8 cellular contexts compared by ENCODE assay signal in the genomic region with DNA sequence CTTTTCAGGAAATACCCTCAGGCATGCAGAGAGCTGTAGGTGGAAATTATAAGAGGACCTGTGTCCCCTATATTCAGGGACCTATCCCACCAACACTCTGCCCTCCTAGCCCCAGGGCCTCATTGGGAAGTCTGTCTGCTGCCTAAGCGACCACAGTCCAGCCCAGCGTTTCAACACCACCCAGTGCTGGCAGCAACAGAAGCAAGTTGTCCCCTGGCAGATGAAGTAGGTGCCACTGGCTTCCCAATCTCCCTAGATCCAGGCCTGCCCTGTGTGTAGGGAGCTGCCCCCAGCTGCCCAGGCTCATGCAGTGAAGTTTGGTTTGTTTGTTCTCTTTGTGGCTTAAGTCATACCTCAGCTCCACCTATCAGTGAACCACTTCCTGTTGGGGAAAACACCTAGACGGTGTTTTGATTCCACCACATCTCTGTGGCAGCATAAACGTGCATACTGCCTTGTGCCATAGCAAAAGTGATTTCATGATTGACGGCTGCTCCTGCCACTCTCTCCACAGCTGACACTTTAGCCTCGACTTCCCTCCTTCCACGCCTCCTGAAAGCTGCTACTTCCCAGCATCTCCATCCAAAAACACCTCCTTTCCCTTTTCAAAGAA. TPM values are rescaled to one million over a fixed set of nuclear protein-coding genes. Genes with fewer than 3 reads are reported as not detected.
DNase-seq lines count a peak whose midpoint lies in the region; ATAC-seq and TF ChIP-seq lines count a peak whose summit lies in the region.

No MANE protein-coding gene starts in this region.

- TF ChIP-seq CTCF in suprapubic skin (IDR thresholded peaks at IDR 0.05) (no peak), ascending aorta (IDR thresholded peaks at IDR 0.05) (no peak)

- H3K27me3 ChIP-seq in mesendoderm (ENCODE audit: insufficient read depth, low read length, poor library complexity) (no peaks in the 10 kb centered on the region), suprapubic skin (no peaks in the 10 kb centered on the region), ascending aorta (no peaks in the 10 kb centered on the region)

- peak overlapping the region; percentile 61 for H3K9ac ChIP-seq in mesendoderm (ENCODE audit: low read length)

- no peaks in the 10 kb centered on the region for H3K79me1 ChIP-seq in mesendoderm (ENCODE audit: low read length)

- ATAC-seq in GM18868 (IDR thresholded peaks at IDR 0.05; ENCODE audit: unreplicated experiment), result peak; percentile 100
- ATAC-seq in HG02870 (IDR thresholded peaks at IDR 0.05; ENCODE audit: unreplicated experiment), result peak; percentile 100

- peak overlapping the region; percentile 98 for H2AK5ac ChIP-seq in mesendoderm (ENCODE audit: low read length)

- H3K36me3 ChIP-seq in mesendoderm (ENCODE audit: control insufficient read depth, insufficient read depth, low read length) (no peaks in the 10 kb centered on the region), suprapubic skin (no peaks in the 10 kb centered on the region), ascending aorta (no peaks in the 10 kb centered on the region)

- H3K27ac ChIP-seq in mesendoderm (ENCODE audit: low read depth, low read length) (peak overlapping the region; percentile 56), suprapubic skin (no peak overlapping the region), ascending aorta (no peak overlapping the region)

- no peak overlapping the region for H3K4me3 ChIP-seq in mesendoderm (ENCODE audit: low read length)
- H3K4me3 ChIP-seq in suprapubic skin, result no peak overlapping the region
- no peak overlapping the region for H3K4me3 ChIP-seq in ascending aorta

- H3K23ac ChIP-seq in mesendoderm (ENCODE audit: low read length), result peak overlapping the region; percentile 85

- no peak overlapping the region for H4K8ac ChIP-seq in mesendoderm (ENCODE audit: low read depth, low read length)

- H3K4me2 ChIP-seq in mesendoderm (ENCODE audit: low read length), result no peak overlapping the region

- H3K9me3 ChIP-seq in suprapubic skin, result no peaks in the 10 kb centered on the region
- H3K9me3 ChIP-seq in ascending aorta, result no peaks in the 10 kb centered on the region

- H2BK120ac ChIP-seq in mesendoderm (ENCODE audit: low read depth, low read length), result no peak overlapping the region

- peak overlapping the region; percentile 91 for H3K56ac ChIP-seq in mesendoderm (ENCODE audit: low read length)

- no peak overlapping the region for H2BK15ac ChIP-seq in mesendoderm (replicated peaks; ENCODE audit: low read depth)

- H3K4me1 ChIP-seq in mesendoderm (ENCODE audit: control insufficient read depth, low read depth, low read length), result peaks cover 21% of the 10 kb centered on the region
- H3K4me1 ChIP-seq in suprapubic skin, result peaks cover 10% of the 10 kb centered on the region
- H3K4me1 ChIP-seq in ascending aorta, result no peaks in the 10 kb centered on the region

- intact Hi-C loops in ascending aorta (cut with DNase I), result no loop called here

- WGBS in mesendoderm (ENCODE audit: extremely low coverage, insufficient coverage, low lambda C conversion rate), result no CpG with 5 or more reads among the region's 7 CpGs
- 50% methylated on average over 7 of the region's 7 CpGs for WGBS in suprapubic skin

- no peak for TF ChIP-seq EP300 in suprapubic skin (IDR thresholded peaks at IDR 0.05)

- peak overlapping the region; percentile 29 for H3K18ac ChIP-seq in mesendoderm (ENCODE audit: low read length)

- H3K4ac ChIP-seq in mesendoderm (ENCODE audit: low read depth, low read length), result no peak overlapping the region

- no peaks in the 10 kb centered on the region for H3K79me2 ChIP-seq in mesendoderm (ENCODE audit: control insufficient read depth, insufficient read depth, low read length)

- TF ChIP-seq POLR2A in suprapubic skin (IDR thresholded peaks at IDR 0.05), result no peak

- H4K5ac ChIP-seq in mesendoderm (ENCODE audit: low read length), result peak overlapping the region; percentile 30

- DNase-seq in NCI-H510A treated with DMSO at 0.1 percent for 48 hours (lab: John Stamatoyannopoulos, UW) (peak; percentile 84), mesendoderm (peak; percentile 56), suprapubic skin (ENCODE audit: low spot score in 2 of 2) (no peak), ascending aorta (ENCODE audit: low spot score in 2 of 2) (no peak), NCI-H128 (lab: John Stamatoyannopoulos, UW; ENCODE audit: unreplicated experiment) (no peak)
- peak; percentile 37 to 60 for DNase-seq in activated T-helper 1 cell treated with anti-CD3 and anti-CD28 coated beads, Interleukin-2, amount 50 U/mL, for 16 hours (ENCODE audit: low read depth in 1 of 2, low spot score in 1 of 2)

- H2BK5ac ChIP-seq in mesendoderm (ENCODE audit: low read length), result peak overlapping the region; percentile 97

RNA-seq across cellular contexts. Expression of a gene that starts 8.1 kb away (rescaled TPM):
- 42.5 TPM for polyA plus RNA-seq in mesendoderm (2013, experiment 1 of 2)
- 42.7 TPM for polyA plus RNA-seq in mesendoderm (2013, experiment 2 of 2)
- not detected for total RNA-seq in suprapubic skin
- total RNA-seq in ascending aorta, result not detected

RNA-seq across cellular contexts. Expression of a gene that starts 14.9 kb away (rescaled TPM):
- polyA plus RNA-seq in mesendoderm (2013, experiment 1 of 2), result 32.2 TPM
- 34.0 TPM for polyA plus RNA-seq in mesendoderm (2013, experiment 2 of 2)
- total RNA-seq in suprapubic skin, result 100 to 1,000 TPM in 1 of 4 donors, 10 to 100 TPM in 3; 32.6 to 162 (median 48.9) TPM
- 41.3 TPM for total RNA-seq in ascending aorta

RNA-seq across cellular contexts. Expression of a gene that starts 27.0 kb away (rescaled TPM):
- polyA plus RNA-seq in mesendoderm (2013, experiment 1 of 2), result 94.1 TPM
- polyA plus RNA-seq in mesendoderm (2013, experiment 2 of 2), result 95.3 TPM
- 10 to 100 TPM; 28.8 to 53.8 (median 43.3) TPM for total RNA-seq in suprapubic skin
- total RNA-seq in ascending aorta, result 126 TPM

RNA-seq across cellular contexts. Expression of a gene that starts 44.0 kb away (rescaled TPM):
- polyA plus RNA-seq in mesendoderm (2013, experiment 1 of 2), result 11.8 TPM
- 13.3 TPM for polyA plus RNA-seq in mesendoderm (2013, experiment 2 of 2)
- under 1 TPM in 1 of 4 donors, not detected in 3; 0.26 TPM for total RNA-seq in suprapubic skin
- total RNA-seq in ascending aorta, result 2.6 TPM

Comparison
In these comparisons a context has a peak if more than half of its experiments do, and no peak if none do; other contexts are left out.
1. DNase-seq: peak in NCI-H510A treated with DMSO at 0.1 percent for 48 hours (single experiment), activated T-helper 1 cell treated with anti-CD3 and anti-CD28 coated beads, Interleukin-2, amount 50 U/mL, for 16 hours (2 of 2) and mesendoderm (single experiment); none in suprapubic skin (0 of 2), ascending aorta (0 of 2) and NCI-H128 (single experiment).